In genomic region chr19:18110833-18111232, GRCh38 we compare ENCODE assay signal across 8 cellular contexts. TPM values are rescaled to one million over a fixed set of nuclear protein-coding genes. Genes with fewer than 3 reads are reported as not detected.
DNase-seq lines count a peak whose midpoint lies in the region; TF ChIP-seq lines count a peak whose summit lies in the region.

No MANE protein-coding gene starts in this region.

- H3K4me3 ChIP-seq in HFF-Myc (replicated peaks; ENCODE audit: low read depth, low read length) = peak overlapping the region; percentile 54
- peak overlapping the region; percentile 44; the same call in 1 of the 2 replicates for H3K4me3 ChIP-seq in iPS DF 6.9 (ENCODE audit: low read length)
- peak overlapping the region; percentile 63 to 66 (median 66) for H3K4me3 ChIP-seq in skeletal muscle tissue (ENCODE audit: low read length in 3 of 3)

- no peaks in the 10 kb centered on the region for H3K36me3 Mint-ChIP-seq in activated CD4-positive, alpha-beta memory T cell treated with anti-CD3 and anti-CD28 coated beads, Interleukin-2, amount 10 ng/mL, durations not matched to agents 7 days and 5 days (ENCODE audit: low read depth)

- H3K4me3 Mint-ChIP-seq in activated CD4-positive, alpha-beta memory T cell treated with anti-CD3 and anti-CD28 coated beads, Interleukin-2, amount 10 ng/mL, durations not matched to agents 7 days and 5 days = peak overlapping the region; percentile 69

- H3K27ac ChIP-seq in iPS DF 6.9 (ENCODE audit: low read length) = no peak overlapping the region
- no peak overlapping the region for H3K27ac ChIP-seq in skeletal muscle tissue (ENCODE audit: low read depth, low read length)

- H3K9ac ChIP-seq in skeletal muscle tissue (ENCODE audit: low read depth in 1 of 3, low read length in 3 of 3) = peak overlapping the region in 2 of 3 donors; percentile 8 to 76

- H3K4me1 ChIP-seq in iPS DF 6.9 (ENCODE audit: control insufficient read depth, insufficient read depth, low read length) (peaks cover 3% of the 10 kb centered on the region), skeletal muscle tissue (ENCODE audit: control insufficient read depth in 3 of 3, insufficient read depth in 3 of 3, low read length in 3 of 3) (peaks cover 12 to 19% (median 17%) of the 10 kb centered on the region in 3 donors)

- POLR2A ChIA-PET in activated CD4-positive, alpha-beta memory T cell treated with anti-CD3 and anti-CD28 coated beads, Interleukin-2, amount 10 ng/mL, durations not matched to agents 7 days and 5 days (lab: Charles Lee) = interaction anchor here (0.5 to 2.8 kb wide), 6 partner anchors 13 to 103 kb away, joined by 3 to 10 read pairs (median 4); partner anchors contain the start of genes ARRDC2, IL12RB1, MAST3 and PIK3R2

- CTCF ChIA-PET in activated CD4-positive, alpha-beta memory T cell treated with anti-CD3 and anti-CD28 coated beads, Interleukin-2, amount 10 ng/mL, durations not matched to agents 7 days and 5 days (lab: Charles Lee) = interaction anchor here (0.6 to 5.3 kb wide), 12 partner anchors 11 to 93 kb away, joined by 3 to 24 read pairs (median 4); partner anchors contain the start of genes IL12RB1, MAST3 and RAB3A

- no peak overlapping the region for H3K27ac Mint-ChIP-seq in activated CD4-positive, alpha-beta memory T cell treated with anti-CD3 and anti-CD28 coated beads, Interleukin-2, amount 10 ng/mL, durations not matched to agents 7 days and 5 days

- H3K9me3 ChIP-seq in iPS DF 6.9 (ENCODE audit: control insufficient read depth, insufficient read depth, low read length) (no peaks in the 10 kb centered on the region), skeletal muscle tissue (ENCODE audit: control insufficient read depth in 3 of 3, low read length in 3 of 3) (no peaks in the 10 kb centered on the region)

- TF ChIP-seq CTCF in HFF-Myc (IDR thresholded peaks at IDR 0.05; ENCODE audit: low read depth, low read length, missing control alignments) (no peak), GM20000 (IDR thresholded peaks at IDR 0.05; ENCODE audit: extremely low read depth, missing control alignments) (no peak)

- WGBS in iPS DF 6.9 (ENCODE audit: insufficient coverage, insufficient read length) = no CpG with 5 or more reads among the region's 10 CpGs

- DNase-seq in HFF-Myc (ENCODE audit: extremely low read depth, low read depth) = no peak
- DNase-seq in activated CD4-positive, alpha-beta memory T cell treated with anti-CD3 and anti-CD28 coated beads, Interleukin-2, amount 10 ng/mL, durations not matched to agents 7 days and 5 days = no peak
- DNase-seq in iPS DF 6.9 (ENCODE audit: low read depth, low spot score) = no peak
- no peak for DNase-seq in GM20000 (ENCODE audit: low spot score)
- no peak for DNase-seq in CD1c-positive myeloid dendritic cell (ENCODE audit: extremely low spot score)
- DNase-seq in Kasumi-1 (lab: John Stamatoyannopoulos, UW) = no peak
- no peak for DNase-seq in hypothalamus (lab: John Stamatoyannopoulos, UW)

- peaks cover 28% of the 10 kb centered on the region for H3K4me1 Mint-ChIP-seq in activated CD4-positive, alpha-beta memory T cell treated with anti-CD3 and anti-CD28 coated beads, Interleukin-2, amount 10 ng/mL, durations not matched to agents 7 days and 5 days

- peaks cover 6% of the 10 kb centered on the region for H3K27me3 Mint-ChIP-seq in activated CD4-positive, alpha-beta memory T cell treated with anti-CD3 and anti-CD28 coated beads, Interleukin-2, amount 10 ng/mL, durations not matched to agents 7 days and 5 days

- H3K27me3 ChIP-seq in iPS DF 6.9 (ENCODE audit: control insufficient read depth, insufficient read depth, low read length) = no peaks in the 10 kb centered on the region
- peaks cover 0 to 20% (median 6%) of the 10 kb centered on the region in 3 donors for H3K27me3 ChIP-seq in skeletal muscle tissue (ENCODE audit: control insufficient read depth in 3 of 3, insufficient read depth in 3 of 3, low read length in 3 of 3)

- H3K9me3 Mint-ChIP-seq in activated CD4-positive, alpha-beta memory T cell treated with anti-CD3 and anti-CD28 coated beads, Interleukin-2, amount 10 ng/mL, durations not matched to agents 7 days and 5 days = no peaks in the 10 kb centered on the region

- H3K36me3 ChIP-seq in iPS DF 6.9 (ENCODE audit: control insufficient read depth, insufficient read depth, low read length) = no peaks in the 10 kb centered on the region
- peaks cover 0 to 6% (median 0%) of the 10 kb centered on the region in 3 donors for H3K36me3 ChIP-seq in skeletal muscle tissue (ENCODE audit: control insufficient read depth in 3 of 3, insufficient read depth in 3 of 3, low read length in 3 of 3)

RNA-seq across cellular contexts. Expression of gene MAST3, which starts 13.3 kb away (rescaled TPM):
- total RNA-seq in activated CD4-positive, alpha-beta memory T cell treated with anti-CD3 and anti-CD28 coated beads, Interleukin-2, amount 10 ng/mL, durations not matched to agents 7 days and 5 days = 10 to 100 TPM; 29.2 to 29.9 TPM
- 3.7 TPM for total RNA-seq in skeletal muscle tissue

RNA-seq across cellular contexts. Expression of gene IL12RB1, which starts 24.1 kb away (rescaled TPM):
- total RNA-seq in activated CD4-positive, alpha-beta memory T cell treated with anti-CD3 and anti-CD28 coated beads, Interleukin-2, amount 10 ng/mL, durations not matched to agents 7 days and 5 days = 10 to 100 TPM; 66.1 to 70.6 TPM
- total RNA-seq in skeletal muscle tissue = 0.52 TPM

RNA-seq across cellular contexts. Expression of gene PIK3R2, which starts 42.1 kb away (rescaled TPM):
- 10 to 100 TPM; 10.9 to 11.3 TPM for total RNA-seq in activated CD4-positive, alpha-beta memory T cell treated with anti-CD3 and anti-CD28 coated beads, Interleukin-2, amount 10 ng/mL, durations not matched to agents 7 days and 5 days
- total RNA-seq in skeletal muscle tissue = 11.5 TPM

Comparison
In these comparisons a context has a peak if more than half of its experiments do, and no peak if none do; other contexts are left out.
1. RNA of gene IL12RB1, which starts 24.1 kb away (total RNA-seq): 66.1 to 70.6 TPM in activated CD4-positive, alpha-beta memory T cell treated with anti-CD3 and anti-CD28 coated beads, Interleukin-2, amount 10 ng/mL, durations not matched to agents 7 days and 5 days; 0.52 TPM in skeletal muscle tissue (single experiment); every median in the first group is over 10 times any median in the second.
2. Peak in every context shown above with its lines, with median percentiles within 50 percentile points of each other: H3K4me3 ChIP-seq.